Comparison of ENCODE assay signal across 1 cellular context in the genomic region with DNA sequence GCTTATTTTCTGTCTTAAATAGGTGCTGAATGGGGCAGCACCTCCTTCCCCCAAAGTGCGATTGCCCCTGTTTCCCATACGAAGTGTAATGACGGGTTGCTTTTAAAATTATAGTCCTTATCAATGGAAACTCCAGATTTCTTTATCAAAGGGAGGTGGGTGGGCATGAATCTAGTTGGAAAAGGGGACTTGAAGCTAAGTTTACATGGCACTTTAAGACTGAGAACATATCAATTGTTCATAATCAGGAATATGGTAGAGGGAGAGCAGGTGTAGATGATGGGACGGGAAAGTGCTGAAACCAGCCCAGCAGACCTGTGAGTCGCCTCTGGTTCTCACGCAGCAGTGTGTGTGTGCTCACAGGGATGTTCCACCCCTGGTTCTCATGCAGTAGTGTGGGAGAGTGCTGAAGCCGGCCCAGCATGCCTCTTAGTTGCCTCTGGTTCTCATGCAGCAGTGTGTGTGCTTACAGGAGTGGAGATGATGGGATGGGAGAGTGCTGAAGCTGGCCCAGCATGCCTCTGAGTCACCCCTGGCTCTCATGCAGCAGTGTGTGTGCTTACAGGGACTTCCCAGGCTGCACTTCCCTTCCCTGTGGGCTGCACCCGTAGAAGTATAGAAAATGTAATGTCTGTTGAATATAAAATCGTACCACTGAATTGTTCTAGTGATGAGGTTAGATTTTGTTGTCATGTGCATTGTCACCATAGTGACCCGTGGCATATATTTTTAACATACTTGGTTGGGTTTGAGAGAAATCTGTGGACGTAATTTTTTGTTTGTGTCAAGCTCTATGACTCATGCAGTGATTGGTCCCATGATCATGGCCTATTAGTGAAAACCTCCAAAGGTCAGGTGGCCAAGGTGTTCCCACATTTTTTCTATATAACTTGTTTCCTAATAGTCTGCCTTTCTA.
TF ChIP-seq lines count a peak whose summit lies in the region.

No MANE protein-coding gene starts in this region.

TF ChIP-seq in GM12878, 131 proteins besides CTCF, POLR2A, EP300 and RAD21 (continued from another document and continues in another):
- TF ChIP-seq, protein P1, sequence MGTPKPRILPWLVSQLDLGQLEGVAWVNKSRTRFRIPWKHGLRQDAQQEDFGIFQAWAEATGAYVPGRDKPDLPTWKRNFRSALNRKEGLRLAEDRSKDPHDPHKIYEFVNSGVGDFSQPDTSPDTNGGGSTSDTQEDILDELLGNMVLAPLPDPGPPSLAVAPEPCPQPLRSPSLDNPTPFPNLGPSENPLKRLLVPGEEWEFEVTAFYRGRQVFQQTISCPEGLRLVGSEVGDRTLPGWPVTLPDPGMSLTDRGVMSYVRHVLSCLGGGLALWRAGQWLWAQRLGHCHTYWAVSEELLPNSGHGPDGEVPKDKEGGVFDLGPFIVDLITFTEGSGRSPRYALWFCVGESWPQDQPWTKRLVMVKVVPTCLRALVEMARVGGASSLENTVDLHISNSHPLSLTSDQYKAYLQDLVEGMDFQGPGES (IDR thresholded peaks at IDR 0.05), result no peak
- TF ChIP-seq HDAC6 (IDR thresholded peaks at IDR 0.05; ENCODE audit: unreplicated experiment), result no peak
- TF ChIP-seq, protein P2, sequence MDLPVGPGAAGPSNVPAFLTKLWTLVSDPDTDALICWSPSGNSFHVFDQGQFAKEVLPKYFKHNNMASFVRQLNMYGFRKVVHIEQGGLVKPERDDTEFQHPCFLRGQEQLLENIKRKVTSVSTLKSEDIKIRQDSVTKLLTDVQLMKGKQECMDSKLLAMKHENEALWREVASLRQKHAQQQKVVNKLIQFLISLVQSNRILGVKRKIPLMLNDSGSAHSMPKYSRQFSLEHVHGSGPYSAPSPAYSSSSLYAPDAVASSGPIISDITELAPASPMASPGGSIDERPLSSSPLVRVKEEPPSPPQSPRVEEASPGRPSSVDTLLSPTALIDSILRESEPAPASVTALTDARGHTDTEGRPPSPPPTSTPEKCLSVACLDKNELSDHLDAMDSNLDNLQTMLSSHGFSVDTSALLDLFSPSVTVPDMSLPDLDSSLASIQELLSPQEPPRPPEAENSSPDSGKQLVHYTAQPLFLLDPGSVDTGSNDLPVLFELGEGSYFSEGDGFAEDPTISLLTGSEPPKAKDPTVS (IDR thresholded peaks at IDR 0.05; ENCODE audit: low read depth, low read length), result no peak
- TF ChIP-seq, protein P3, sequence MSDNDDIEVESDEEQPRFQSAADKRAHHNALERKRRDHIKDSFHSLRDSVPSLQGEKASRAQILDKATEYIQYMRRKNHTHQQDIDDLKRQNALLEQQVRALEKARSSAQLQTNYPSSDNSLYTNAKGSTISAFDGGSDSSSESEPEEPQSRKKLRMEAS (IDR thresholded peaks at IDR 0.05; ENCODE audit: low read depth, low read length), result peak; percentile 53
- no peak for TF ChIP-seq POU2F2 (IDR thresholded peaks at IDR 0.05; ENCODE audit: borderline replicate concordance, low read depth, low read length)
- peak; percentile 91 for TF ChIP-seq NR2F1 (conservative IDR thresholded peaks at IDR 0.05)
- peak; percentile 97 for TF ChIP-seq TCF12 (IDR thresholded peaks at IDR 0.05; ENCODE audit: low read depth, low read length)
- peak; percentile 63; the same call in 1 of the 2 replicates for TF ChIP-seq CREM (IDR thresholded peaks at IDR 0.05; ENCODE audit: low read depth)
- peak; percentile 69 for TF ChIP-seq CHD2 (IDR thresholded peaks at IDR 0.05; ENCODE audit: borderline replicate concordance, low read depth, low read length)
- TF ChIP-seq, protein P4, sequence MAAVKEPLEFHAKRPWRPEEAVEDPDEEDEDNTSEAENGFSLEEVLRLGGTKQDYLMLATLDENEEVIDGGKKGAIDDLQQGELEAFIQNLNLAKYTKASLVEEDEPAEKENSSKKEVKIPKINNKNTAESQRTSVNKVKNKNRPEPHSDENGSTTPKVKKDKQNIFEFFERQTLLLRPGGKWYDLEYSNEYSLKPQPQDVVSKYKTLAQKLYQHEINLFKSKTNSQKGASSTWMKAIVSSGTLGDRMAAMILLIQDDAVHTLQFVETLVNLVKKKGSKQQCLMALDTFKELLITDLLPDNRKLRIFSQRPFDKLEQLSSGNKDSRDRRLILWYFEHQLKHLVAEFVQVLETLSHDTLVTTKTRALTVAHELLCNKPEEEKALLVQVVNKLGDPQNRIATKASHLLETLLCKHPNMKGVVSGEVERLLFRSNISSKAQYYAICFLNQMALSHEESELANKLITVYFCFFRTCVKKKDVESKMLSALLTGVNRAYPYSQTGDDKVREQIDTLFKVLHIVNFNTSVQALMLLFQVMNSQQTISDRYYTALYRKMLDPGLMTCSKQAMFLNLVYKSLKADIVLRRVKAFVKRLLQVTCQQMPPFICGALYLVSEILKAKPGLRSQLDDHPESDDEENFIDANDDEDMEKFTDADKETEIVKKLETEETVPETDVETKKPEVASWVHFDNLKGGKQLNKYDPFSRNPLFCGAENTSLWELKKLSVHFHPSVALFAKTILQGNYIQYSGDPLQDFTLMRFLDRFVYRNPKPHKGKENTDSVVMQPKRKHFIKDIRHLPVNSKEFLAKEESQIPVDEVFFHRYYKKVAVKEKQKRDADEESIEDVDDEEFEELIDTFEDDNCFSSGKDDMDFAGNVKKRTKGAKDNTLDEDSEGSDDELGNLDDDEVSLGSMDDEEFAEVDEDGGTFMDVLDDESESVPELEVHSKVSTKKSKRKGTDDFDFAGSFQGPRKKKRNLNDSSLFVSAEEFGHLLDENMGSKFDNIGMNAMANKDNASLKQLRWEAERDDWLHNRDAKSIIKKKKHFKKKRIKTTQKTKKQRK (IDR thresholded peaks at IDR 0.05; ENCODE audit: low read depth, low read length), result no peak
- TF ChIP-seq, protein P5, sequence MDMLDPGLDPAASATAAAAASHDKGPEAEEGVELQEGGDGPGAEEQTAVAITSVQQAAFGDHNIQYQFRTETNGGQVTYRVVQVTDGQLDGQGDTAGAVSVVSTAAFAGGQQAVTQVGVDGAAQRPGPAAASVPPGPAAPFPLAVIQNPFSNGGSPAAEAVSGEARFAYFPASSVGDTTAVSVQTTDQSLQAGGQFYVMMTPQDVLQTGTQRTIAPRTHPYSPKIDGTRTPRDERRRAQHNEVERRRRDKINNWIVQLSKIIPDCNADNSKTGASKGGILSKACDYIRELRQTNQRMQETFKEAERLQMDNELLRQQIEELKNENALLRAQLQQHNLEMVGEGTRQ (IDR thresholded peaks at IDR 0.05; ENCODE audit: borderline replicate concordance, low read depth, low read length), result peak; percentile 40; the same call in 1 of the 2 replicates
- TF ChIP-seq RCOR1 (conservative IDR thresholded peaks at IDR 0.05; ENCODE audit: low read depth, low read length), result 0 out of 2 replicates have a peak, but pooled peaks have one; percentile 37
- peak; percentile 94 for TF ChIP-seq ZBED1 (IDR thresholded peaks at IDR 0.05; ENCODE audit: borderline replicate concordance)
- TF ChIP-seq, protein P6, sequence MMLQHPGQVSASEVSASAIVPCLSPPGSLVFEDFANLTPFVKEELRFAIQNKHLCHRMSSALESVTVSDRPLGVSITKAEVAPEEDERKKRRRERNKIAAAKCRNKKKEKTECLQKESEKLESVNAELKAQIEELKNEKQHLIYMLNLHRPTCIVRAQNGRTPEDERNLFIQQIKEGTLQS (IDR thresholded peaks at IDR 0.05; ENCODE audit: borderline replicate concordance, extremely low read depth, low read depth, low read length), result no peak
- TF ChIP-seq, protein P7, sequence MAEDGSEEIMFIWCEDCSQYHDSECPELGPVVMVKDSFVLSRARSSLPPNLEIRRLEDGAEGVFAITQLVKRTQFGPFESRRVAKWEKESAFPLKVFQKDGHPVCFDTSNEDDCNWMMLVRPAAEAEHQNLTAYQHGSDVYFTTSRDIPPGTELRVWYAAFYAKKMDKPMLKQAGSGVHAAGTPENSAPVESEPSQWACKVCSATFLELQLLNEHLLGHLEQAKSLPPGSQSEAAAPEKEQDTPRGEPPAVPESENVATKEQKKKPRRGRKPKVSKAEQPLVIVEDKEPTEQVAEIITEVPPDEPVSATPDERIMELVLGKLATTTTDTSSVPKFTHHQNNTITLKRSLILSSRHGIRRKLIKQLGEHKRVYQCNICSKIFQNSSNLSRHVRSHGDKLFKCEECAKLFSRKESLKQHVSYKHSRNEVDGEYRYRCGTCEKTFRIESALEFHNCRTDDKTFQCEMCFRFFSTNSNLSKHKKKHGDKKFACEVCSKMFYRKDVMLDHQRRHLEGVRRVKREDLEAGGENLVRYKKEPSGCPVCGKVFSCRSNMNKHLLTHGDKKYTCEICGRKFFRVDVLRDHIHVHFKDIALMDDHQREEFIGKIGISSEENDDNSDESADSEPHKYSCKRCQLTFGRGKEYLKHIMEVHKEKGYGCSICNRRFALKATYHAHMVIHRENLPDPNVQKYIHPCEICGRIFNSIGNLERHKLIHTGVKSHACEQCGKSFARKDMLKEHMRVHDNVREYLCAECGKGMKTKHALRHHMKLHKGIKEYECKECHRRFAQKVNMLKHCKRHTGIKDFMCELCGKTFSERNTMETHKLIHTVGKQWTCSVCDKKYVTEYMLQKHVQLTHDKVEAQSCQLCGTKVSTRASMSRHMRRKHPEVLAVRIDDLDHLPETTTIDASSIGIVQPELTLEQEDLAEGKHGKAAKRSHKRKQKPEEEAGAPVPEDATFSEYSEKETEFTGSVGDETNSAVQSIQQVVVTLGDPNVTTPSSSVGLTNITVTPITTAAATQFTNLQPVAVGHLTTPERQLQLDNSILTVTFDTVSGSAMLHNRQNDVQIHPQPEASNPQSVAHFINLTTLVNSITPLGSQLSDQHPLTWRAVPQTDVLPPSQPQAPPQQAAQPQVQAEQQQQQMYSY (CRISPR knock-in tag; IDR thresholded peaks at IDR 0.05), result peak; percentile 60; the same call in 1 of the 2 replicates
- TF ChIP-seq FOXM1 (IDR thresholded peaks at IDR 0.05; ENCODE audit: low read depth, low read length), result peak; percentile 83
- TF ChIP-seq, protein P8, sequence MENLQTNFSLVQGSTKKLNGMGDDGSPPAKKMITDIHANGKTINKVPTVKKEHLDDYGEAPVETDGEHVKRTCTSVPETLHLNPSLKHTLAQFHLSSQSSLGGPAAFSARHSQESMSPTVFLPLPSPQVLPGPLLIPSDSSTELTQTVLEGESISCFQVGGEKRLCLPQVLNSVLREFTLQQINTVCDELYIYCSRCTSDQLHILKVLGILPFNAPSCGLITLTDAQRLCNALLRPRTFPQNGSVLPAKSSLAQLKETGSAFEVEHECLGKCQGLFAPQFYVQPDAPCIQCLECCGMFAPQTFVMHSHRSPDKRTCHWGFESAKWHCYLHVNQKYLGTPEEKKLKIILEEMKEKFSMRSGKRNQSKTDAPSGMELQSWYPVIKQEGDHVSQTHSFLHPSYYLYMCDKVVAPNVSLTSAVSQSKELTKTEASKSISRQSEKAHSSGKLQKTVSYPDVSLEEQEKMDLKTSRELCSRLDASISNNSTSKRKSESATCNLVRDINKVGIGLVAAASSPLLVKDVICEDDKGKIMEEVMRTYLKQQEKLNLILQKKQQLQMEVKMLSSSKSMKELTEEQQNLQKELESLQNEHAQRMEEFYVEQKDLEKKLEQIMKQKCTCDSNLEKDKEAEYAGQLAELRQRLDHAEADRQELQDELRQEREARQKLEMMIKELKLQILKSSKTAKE (IDR thresholded peaks at IDR 0.05; ENCODE audit: low read depth, poor library complexity, severe bottlenecking), result peak; percentile 57
- no peak for TF ChIP-seq SUPT20H (IDR thresholded peaks at IDR 0.05; ENCODE audit: borderline replicate concordance, control insufficient read depth, low read depth, low read length)
- TF ChIP-seq STAT1 (conservative IDR thresholded peaks at IDR 0.05), result no peak
- 0 out of 2 replicates have a peak, but pooled peaks have one; percentile 57 for TF ChIP-seq TARDBP (IDR thresholded peaks at IDR 0.05; ENCODE audit: borderline replicate concordance)
- TF ChIP-seq GABPA (IDR thresholded peaks at IDR 0.05; ENCODE audit: low read depth), result no peak
- peak; percentile 96 for TF ChIP-seq WRNIP1 (IDR thresholded peaks at IDR 0.05; ENCODE audit: borderline replicate concordance, low read depth, low read length)
- TF ChIP-seq, protein P9, sequence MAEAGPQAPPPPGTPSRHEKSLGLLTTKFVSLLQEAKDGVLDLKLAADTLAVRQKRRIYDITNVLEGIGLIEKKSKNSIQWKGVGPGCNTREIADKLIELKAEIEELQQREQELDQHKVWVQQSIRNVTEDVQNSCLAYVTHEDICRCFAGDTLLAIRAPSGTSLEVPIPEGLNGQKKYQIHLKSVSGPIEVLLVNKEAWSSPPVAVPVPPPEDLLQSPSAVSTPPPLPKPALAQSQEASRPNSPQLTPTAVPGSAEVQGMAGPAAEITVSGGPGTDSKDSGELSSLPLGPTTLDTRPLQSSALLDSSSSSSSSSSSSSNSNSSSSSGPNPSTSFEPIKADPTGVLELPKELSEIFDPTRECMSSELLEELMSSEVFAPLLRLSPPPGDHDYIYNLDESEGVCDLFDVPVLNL (IDR thresholded peaks at IDR 0.05; ENCODE audit: low read depth, low read length), result no peak
- peak; percentile 24; the same call in 1 of the 2 replicates for TF ChIP-seq SMARCA5 (IDR thresholded peaks at IDR 0.05)
- 0 out of 2 replicates have a peak, but pooled peaks have one; percentile 44 for TF ChIP-seq CHD1 (IDR thresholded peaks at IDR 0.05; ENCODE audit: low read depth, low read length)
- no peak for TF ChIP-seq CEBPB (IDR thresholded peaks at IDR 0.05; ENCODE audit: borderline replicate concordance in 1 of 2, low read depth in 2 of 2, low read length in 2 of 2)
- TF ChIP-seq, protein P10, sequence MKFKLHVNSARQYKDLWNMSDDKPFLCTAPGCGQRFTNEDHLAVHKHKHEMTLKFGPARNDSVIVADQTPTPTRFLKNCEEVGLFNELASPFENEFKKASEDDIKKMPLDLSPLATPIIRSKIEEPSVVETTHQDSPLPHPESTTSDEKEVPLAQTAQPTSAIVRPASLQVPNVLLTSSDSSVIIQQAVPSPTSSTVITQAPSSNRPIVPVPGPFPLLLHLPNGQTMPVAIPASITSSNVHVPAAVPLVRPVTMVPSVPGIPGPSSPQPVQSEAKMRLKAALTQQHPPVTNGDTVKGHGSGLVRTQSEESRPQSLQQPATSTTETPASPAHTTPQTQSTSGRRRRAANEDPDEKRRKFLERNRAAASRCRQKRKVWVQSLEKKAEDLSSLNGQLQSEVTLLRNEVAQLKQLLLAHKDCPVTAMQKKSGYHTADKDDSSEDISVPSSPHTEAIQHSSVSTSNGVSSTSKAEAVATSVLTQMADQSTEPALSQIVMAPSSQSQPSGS (IDR thresholded peaks at IDR 0.05; ENCODE audit: low read length), result peak; percentile 99
- no peak for TF ChIP-seq ZNF274 (IDR thresholded peaks at IDR 0.05; ENCODE audit: insufficient read depth, insufficient read length)
- TF ChIP-seq SP1 (IDR thresholded peaks at IDR 0.05; ENCODE audit: low read depth, low read length), result no peak
- no peak for TF ChIP-seq HCFC1 (IDR thresholded peaks at IDR 0.05; ENCODE audit: low read length)
- TF ChIP-seq ZNF217 (IDR thresholded peaks at IDR 0.05), result no peak
- TF ChIP-seq YY1 (IDR thresholded peaks at IDR 0.05; ENCODE audit: low read depth, low read length), result 0 out of 2 replicates have a peak, but pooled peaks have one; percentile 44
- TF ChIP-seq PAX8 (IDR thresholded peaks at IDR 0.05), result no peak
- no peak for TF ChIP-seq NFXL1 (IDR thresholded peaks at IDR 0.05; ENCODE audit: borderline replicate concordance)
- TF ChIP-seq ZSCAN29 (IDR thresholded peaks at IDR 0.05), result no peak
- no peak for TF ChIP-seq CBX3 (IDR thresholded peaks at IDR 0.05; ENCODE audit: borderline replicate concordance, low read depth)
- TF ChIP-seq GATAD2B (conservative IDR thresholded peaks at IDR 0.05; ENCODE audit: low read depth), result peak; percentile 100
